18 cellular contexts compared by ENCODE assay signal in the genomic region with DNA sequence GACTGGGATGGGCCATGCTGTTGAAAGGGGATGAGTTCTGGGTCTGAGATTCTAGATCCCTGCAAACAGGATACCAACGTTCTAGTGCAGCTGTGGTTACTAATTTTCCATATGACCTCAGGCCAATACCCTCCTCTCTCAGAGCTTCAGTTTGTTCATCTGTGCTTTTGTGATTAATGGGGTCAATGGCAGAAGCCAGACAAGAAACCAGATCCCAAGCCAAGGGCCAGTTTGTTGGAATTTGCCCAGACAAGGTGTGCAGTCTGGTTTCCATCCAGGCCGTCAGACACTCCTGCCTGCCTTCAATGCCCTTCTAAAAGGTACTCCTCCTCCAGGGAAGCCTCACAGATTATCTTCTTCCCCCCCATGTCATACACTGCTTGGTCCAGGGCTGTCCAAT. TPM values are rescaled to one million over a fixed set of nuclear protein-coding genes. Genes with fewer than 3 reads are reported as not detected.
DNase-seq lines count a peak whose midpoint lies in the region; ATAC-seq and TF ChIP-seq lines count a peak whose summit lies in the region.
"Had no signal": no experiment of that assay in that cellular context is flagged by ENCODE, and none has a peak within 500 bp of the region (broad histone marks: within the 10 kb centered on the region; RNA-seq: fewer than 3 reads in every experiment).

No MANE protein-coding gene starts in this region.

- intact Hi-C loops in right lobe of liver (cut with DNase I) (no loop called here), posterior vena cava (cut with DNase I) (no loop called here), OCI-LY7 (cut with micrococcal nuclease; ENCODE audit: unreplicated experiment) (no loop called here), heart right ventricle (cut with DNase I) (no loop called here)

- H3K27me3 ChIP-seq in endodermal cell (ENCODE audit: control insufficient read depth, insufficient read depth, low read length, poor library complexity, severe bottlenecking) = no peaks in the 10 kb centered on the region
- no peaks in the 10 kb centered on the region for H3K27me3 ChIP-seq in right lobe of liver
- no peaks in the 10 kb centered on the region for H3K27me3 ChIP-seq in heart right ventricle

- no peak overlapping the region for H3K4me3 Mint-ChIP-seq in endodermal cell
- H3K4me3 Mint-ChIP-seq: CD14-positive monocyte; CD8-positive, alpha-beta T cell; GM23338; IgD-negative memory B cell had no signal

- no peaks in the 10 kb centered on the region for H3K9me2 ChIP-seq in OCI-LY7 (ENCODE audit: insufficient read depth, low read length)

- H3K27ac Mint-ChIP-seq in endodermal cell = no peak overlapping the region
- H3K27ac Mint-ChIP-seq: CD14-positive monocyte; CD8-positive, alpha-beta T cell; GM23338; IgD-negative memory B cell had no signal

- peaks cover 43% of the 10 kb centered on the region for H3K9me3 ChIP-seq in endodermal cell (ENCODE audit: control insufficient read depth, low read length)
- H3K9me3 ChIP-seq in right lobe of liver = no peaks in the 10 kb centered on the region
- H3K9me3 ChIP-seq in OCI-LY7 (ENCODE audit: low read length) = no peaks in the 10 kb centered on the region
- no peaks in the 10 kb centered on the region for H3K9me3 ChIP-seq in heart right ventricle

- H3K4me1 ChIP-seq in endodermal cell (ENCODE audit: control insufficient read depth, insufficient read depth, low read length) (peaks cover 9% of the 10 kb centered on the region), right lobe of liver (peaks cover 0 to 32% (median 6%) of the 10 kb centered on the region in 4 donors), OCI-LY7 (ENCODE audit: insufficient read depth, low read length, poor library complexity, severe bottlenecking) (no peaks in the 10 kb centered on the region), heart right ventricle (peaks cover 4 to 31% (median 15%) of the 10 kb centered on the region in 9 donors)
- H3K4me1 ChIP-seq: A549 had no signal

- H3K27ac ChIP-seq in endodermal cell (ENCODE audit: low read depth, low read length) (no peak overlapping the region), right lobe of liver (no peak overlapping the region), OCI-LY7 (ENCODE audit: low read depth, low read length, poor library complexity, severe bottlenecking) (no peak overlapping the region), heart right ventricle (peak overlapping the region in 5 of 10 donors; percentile 66 to 90 (median 84))
- H3K27ac ChIP-seq: A549 had no signal

- no TSS peak for BruUV-seq in OCI-LY7 (replicated peaks; lab: Mats Ljungman, UMichigan)

- peaks cover 38% of the 10 kb centered on the region for H3K9me3 Mint-ChIP-seq in endodermal cell
- H3K9me3 Mint-ChIP-seq: CD8-positive, alpha-beta T cell had no signal

- no peaks in the 10 kb centered on the region for H4K20me1 ChIP-seq in OCI-LY7 (ENCODE audit: insufficient read depth, low read length)

- 86 to 100% methylated on average over 1 to 2 of the region's 2 CpGs for WGBS in endodermal cell (ENCODE audit: insufficient coverage in 1 of 2, insufficient read length in 1 of 2), 2 experiments
- 25% methylated on average over 2 of the region's 2 CpGs for WGBS in right lobe of liver (ENCODE audit: insufficient coverage, low coverage, low lambda C conversion rate, missing lambda C conversion rate)
- 74 to 87% methylated on average over 2 of the region's 2 CpGs for WGBS in heart right ventricle, 2 donors

- no peak for TF ChIP-seq CTCF in endodermal cell (conservative IDR thresholded peaks at IDR 0.05)
- no peak for TF ChIP-seq CTCF in right lobe of liver (IDR thresholded peaks at IDR 0.05)
- no peak for TF ChIP-seq CTCF in OCI-LY7 (conservative IDR thresholded peaks at IDR 0.05; ENCODE audit: low read length)
- TF ChIP-seq CTCF in heart right ventricle (IDR thresholded peaks at IDR 0.05) = no peak

- H3K36me3 ChIP-seq in endodermal cell (ENCODE audit: control insufficient read depth, insufficient read depth, low read length) (peaks cover 40% of the 10 kb centered on the region), right lobe of liver (peaks cover 0 to 3% (median 0%) of the 10 kb centered on the region in 4 donors), OCI-LY7 (ENCODE audit: insufficient read depth, low read length) (no peaks in the 10 kb centered on the region; the same call in 1 of the 2 replicates), heart right ventricle (peaks cover 0 to 15% (median 0%) of the 10 kb centered on the region in 9 donors)

- CTCF ChIA-PET in OCI-LY7 (lab: Charles Lee; ENCODE audit: unreplicated experiment) = no interaction called here

- H2AFZ ChIP-seq in OCI-LY7 (ENCODE audit: low read length) = no peak overlapping the region

- H3K4me1 Mint-ChIP-seq in endodermal cell = peaks cover 34% of the 10 kb centered on the region
- H3K4me1 Mint-ChIP-seq: IgD-negative memory B cell had no signal

- no peak for TF ChIP-seq POLR2A in right lobe of liver (IDR thresholded peaks at IDR 0.05)

- peak; percentile 7 to 67 (median 54) for ATAC-seq in right lobe of liver
- ATAC-seq in GM21526 (IDR thresholded peaks at IDR 0.05; ENCODE audit: low FRiP score, unreplicated experiment) = no peak
- ATAC-seq in heart right ventricle = no peak
- ATAC-seq: A549; CD8-positive, alpha-beta T cell had no signal

- no peaks in the 10 kb centered on the region for H3K27me3 Mint-ChIP-seq in endodermal cell (ENCODE audit: insufficient read depth)
- H3K27me3 Mint-ChIP-seq: IgD-negative memory B cell had no signal

- H3K79me2 ChIP-seq in OCI-LY7 (ENCODE audit: insufficient read depth, low read depth, low read length) = no peaks in the 10 kb centered on the region

- peaks cover 43% of the 10 kb centered on the region for H3K36me3 Mint-ChIP-seq in endodermal cell (ENCODE audit: low read depth)

- DNase-seq in ELF-1 (ENCODE audit: low read depth, low spot score) (peak; percentile 37), endodermal cell (no peak), right lobe of liver (no peak), posterior vena cava (ENCODE audit: low spot score) (peak; percentile 14), OCI-LY7 (ENCODE audit: low spot score) (no peak), heart right ventricle (no peak)
- DNase-seq: COR-L47, DMS153, DMS79 treated with DMSO at 0.1 percent for 48 hours, EL, GF-D8, H7 had no signal

- no peak overlapping the region for H3K9ac ChIP-seq in endodermal cell (ENCODE audit: extremely low read depth, low read length, poor library complexity, severe bottlenecking)

- POLR2A ChIA-PET in OCI-LY7 (lab: Charles Lee) = no interaction called here

- H3K4me3 ChIP-seq in endodermal cell (ENCODE audit: low read length) = peak overlapping the region; percentile 74
- H3K4me3 ChIP-seq in right lobe of liver = no peak overlapping the region
- no peak overlapping the region for H3K4me3 ChIP-seq in OCI-LY7 (ENCODE audit: low read depth, low read length, poor library complexity, severe bottlenecking)
- no peak overlapping the region for H3K4me3 ChIP-seq in heart right ventricle
- H3K4me3 ChIP-seq: A549, GM23338 had no signal

- H3K4me2 ChIP-seq in OCI-LY7 (ENCODE audit: low read length) = no peak overlapping the region
- H3K4me2 ChIP-seq: A549, GM23338 had no signal

RNA-seq across cellular contexts. Expression of a gene that starts 11.4 kb away (rescaled TPM):
- total RNA-seq in endodermal cell = 10 to 100 TPM; 56.7 to 58.8 TPM
- polyA plus RNA-seq in endodermal cell (2013, experiment 1 of 2) = 10.2 TPM
- polyA plus RNA-seq in endodermal cell (2013, experiment 2 of 2) = 10.9 TPM
- 10 to 100 TPM; 27.1 to 73.6 (median 36.0) TPM for total RNA-seq in right lobe of liver
- 10 to 100 TPM; 12.0 to 30.6 TPM for total RNA-seq in posterior vena cava
- total RNA-seq in OCI-LY7 (2014; rRNA removed; shearing (Covaris generic)) = 0.98 and 1.0 TPM in 2 replicates
- total RNA-seq in OCI-LY7 (2022) = 3.9 and 4.0 TPM in 2 replicates
- 1 to 10 TPM; 4.9 to 9.1 (median 7.1) TPM for total RNA-seq in heart right ventricle
- 1 to 10 TPM; 1.3 to 4.8 TPM for polyA plus RNA-seq in heart right ventricle

RNA-seq across cellular contexts. Expression of a gene that starts 35.9 kb away (rescaled TPM):
- total RNA-seq in endodermal cell (10 to 100 TPM; 20.6 to 29.4 TPM), right lobe of liver (10 to 100 TPM in 4 of 6 experiments, 1 to 10 TPM in 2; 4.9 to 13.7 (median 11.2) TPM), posterior vena cava (10 to 100 TPM; 14.0 to 14.9 TPM), OCI-LY7 (2022) (26.7 and 28.0 TPM in 2 replicates), heart right ventricle (10 to 100 TPM; 14.4 to 24.8 (median 18.4) TPM)
- 20.2 TPM for polyA plus RNA-seq in endodermal cell (2013, experiment 1 of 2)
- polyA plus RNA-seq in endodermal cell (2013, experiment 2 of 2) = 21.4 TPM
- 23.8 and 27.7 TPM in 2 replicates for total RNA-seq in OCI-LY7 (2014; rRNA removed; shearing (Covaris generic))
- polyA plus RNA-seq in heart right ventricle = 10 to 100 TPM; 17.2 to 28.9 TPM

RNA-seq across cellular contexts. Expression of a gene that starts 36.2 kb away (rescaled TPM):
- total RNA-seq in endodermal cell (10 to 100 TPM in 1 of 2 donors, 1 to 10 TPM in 1; 7.7 to 10.6 TPM), right lobe of liver (under 1 TPM; 0.14 to 0.74 (median 0.24) TPM), posterior vena cava (under 1 TPM; 0.38 to 0.74 TPM), OCI-LY7 (2022) (13.9 and 15.8 TPM in 2 replicates), heart right ventricle (1 to 10 TPM in 1 of 10 donors, under 1 TPM in 9; 0.25 to 1.2 (median 0.50) TPM)
- polyA plus RNA-seq in endodermal cell (2013, experiment 1 of 2) = 7.7 TPM
- polyA plus RNA-seq in endodermal cell (2013, experiment 2 of 2) = 8.1 TPM
- total RNA-seq in OCI-LY7 (2014; rRNA removed; shearing (Covaris generic)) = 16.3 and 19.4 TPM in 2 replicates
- polyA plus RNA-seq in heart right ventricle = under 1 TPM; 0.29 to 0.43 TPM
- polyA plus RNA-seq: IgD-negative memory B cell had no signal

Comparison
In these comparisons a context has a peak if more than half of its experiments do, and no peak if none do; other contexts are left out.
1. DNase-seq: peak in ELF-1 (single experiment) and posterior vena cava (single experiment); none in endodermal cell (single experiment), right lobe of liver (0 of 3), OCI-LY7 (single experiment) and heart right ventricle (0 of 2).
2. ATAC-seq: peak in right lobe of liver (4 of 4); none in GM21526 (single experiment) and heart right ventricle (0 of 8).